In genomic region chr11:33773399-33774355, GRCh38 we compare ENCODE assay signal across 1 cellular context.
TF ChIP-seq lines count a peak whose summit lies in the region.

No MANE protein-coding gene starts in this region.

TF ChIP-seq in K562, 482 proteins besides CTCF, POLR2A, EP300 and RAD21 (continued from another document and continues in another):
- TF ChIP-seq USF2 (CRISPR knock-in tag; IDR thresholded peaks at IDR 0.05) (no peak), THRB (CRISPR knock-in tag; conservative IDR thresholded peaks at IDR 0.05) (no peak), ZNF408 (CRISPR knock-in tag; IDR thresholded peaks at IDR 0.05; ENCODE audit: low read depth) (no peak), GABPB2 (CRISPR knock-in tag; conservative IDR thresholded peaks at IDR 0.05) (no peak), UBTF (IDR thresholded peaks at IDR 0.05; ENCODE audit: borderline replicate concordance in 1 of 2, low read depth in 2 of 2, low read length in 2 of 2) (0 out of 4 replicates have a peak, but pooled peaks of 1 of the 2 experiments have one; percentile 39), TRIM28 (IDR thresholded peaks at IDR 0.05) (no peak), HNRNPLL (IDR thresholded peaks at IDR 0.05; ENCODE audit: low read depth, low read length, poor library complexity, severe bottlenecking) (peak; percentile 60), E2F6 (IDR thresholded peaks at IDR 0.05; ENCODE audit: borderline replicate concordance in 1 of 2, extremely low read depth in 1 of 2, insufficient read depth in 1 of 2, insufficient read length in 1 of 2, low read depth in 1 of 2, low read length in 1 of 2, poor library complexity in 1 of 2, severe bottlenecking in 1 of 2) (peak in 1 of 2 experiments; percentile 25), MCM2 (IDR thresholded peaks at IDR 0.05; ENCODE audit: low read depth) (no peak), ZNF324 (CRISPR knock-in tag; IDR thresholded peaks at IDR 0.05) (no peak), ZKSCAN1 (IDR thresholded peaks at IDR 0.05; ENCODE audit: low read depth, low read length) (no peak), SMAD3 (CRISPR knock-in tag; conservative IDR thresholded peaks at IDR 0.05) (no peak), PRDM10 (IDR thresholded peaks at IDR 0.05; ENCODE audit: partially characterized antibody) (peak; percentile 45), GTF2E2 (tag; IDR thresholded peaks at IDR 0.05) (no peak), ZBTB11 (CRISPR knock-in tag; IDR thresholded peaks at IDR 0.05) (no peak), NCOA1 (IDR thresholded peaks at IDR 0.05; ENCODE audit: low read depth) (no peak), MNT (conservative IDR thresholded peaks at IDR 0.05) (peak; percentile 60 to 68), POLR2AphosphoS2 (IDR thresholded peaks at IDR 0.05; ENCODE audit: low read length) (no peak), EHMT2 (IDR thresholded peaks at IDR 0.05) (no peak), BHLHE40 (IDR thresholded peaks at IDR 0.05; ENCODE audit: low read length) (no peak), ZNF121 (CRISPR knock-in tag; conservative IDR thresholded peaks at IDR 0.05) (no peak), KAT7 (CRISPR knock-in tag; IDR thresholded peaks at IDR 0.05; ENCODE audit: borderline replicate concordance) (no peak), SIN3B (IDR thresholded peaks at IDR 0.05; ENCODE audit: low read depth) (no peak), TCF7 (IDR thresholded peaks at IDR 0.05; ENCODE audit: borderline replicate concordance) (no peak), ARID3B (CRISPR knock-in tag; IDR thresholded peaks at IDR 0.05; ENCODE audit: borderline replicate concordance) (no peak), CREBBP (IDR thresholded peaks at IDR 0.05; ENCODE audit: low read depth, low read length) (no peak), CAMTA2 (CRISPR knock-in tag; conservative IDR thresholded peaks at IDR 0.05) (no peak), TFAM (CRISPR knock-in tag; conservative IDR thresholded peaks at IDR 0.05) (no peak), XRCC5 (IDR thresholded peaks at IDR 0.05; ENCODE audit: low read depth, low read length) (no peak), PRPF4 (IDR thresholded peaks at IDR 0.05; ENCODE audit: insufficient read depth, low read depth, low read length, poor library complexity, severe bottlenecking) (no peak), ZNF282 (CRISPR knock-in tag; IDR thresholded peaks at IDR 0.05) (no peak), CXXC5 (CRISPR knock-in tag; IDR thresholded peaks at IDR 0.05) (peak; percentile 15; the same call in 1 of the 2 replicates), L3MBTL2 (IDR thresholded peaks at IDR 0.05) (peak; percentile 12; the same call in 1 of the 2 replicates), ZNF511 (CRISPR knock-in tag; IDR thresholded peaks at IDR 0.05) (0 out of 2 replicates have a peak, but pooled peaks have one; percentile 23), ATF7 (IDR thresholded peaks at IDR 0.05) (no peak), MAX (CRISPR knock-in tag; IDR thresholded peaks at IDR 0.05) (peak; percentile 49; the same call in 1 of the 2 replicates), RFX7 (CRISPR knock-in tag; IDR thresholded peaks at IDR 0.05) (no peak), ATF4 (CRISPR knock-in tag; IDR thresholded peaks at IDR 0.05) (no peak), FIP1L1 (IDR thresholded peaks at IDR 0.05; ENCODE audit: low read depth, low read length, poor library complexity, severe bottlenecking) (no peak), SP2 (IDR thresholded peaks at IDR 0.05; ENCODE audit: extremely low read depth, low read depth, low read length, poor library complexity, severe bottlenecking) (no peak), SPI1 (IDR thresholded peaks at IDR 0.05; ENCODE audit: borderline replicate concordance, low read depth, low read length) (no peak), BRF1 (IDR thresholded peaks at IDR 0.05; ENCODE audit: borderline replicate concordance, extremely low read depth, insufficient read length) (no peak), ZSCAN29 (IDR thresholded peaks at IDR 0.05) (no peak), ZNF780A (CRISPR knock-in tag; IDR thresholded peaks at IDR 0.05) (no peak), RBBP5 (IDR thresholded peaks at IDR 0.05; ENCODE audit: borderline replicate concordance, insufficient read depth, low read length, poor library complexity, severe bottlenecking) (peak; percentile 62), ZFP36 (IDR thresholded peaks at IDR 0.05; ENCODE audit: low read depth, low read length, partially characterized antibody) (no peak)
